8 cellular contexts compared by ENCODE assay signal in genomic region chr10:110918633-110919348, GRCh38. TPM values are rescaled to one million over a fixed set of nuclear protein-coding genes. Genes with fewer than 3 reads are reported as not detected.
DNase-seq lines count a peak whose midpoint lies in the region; ATAC-seq and TF ChIP-seq lines count a peak whose summit lies in the region.

BBIP1 (minus strand) TSS chr10:110919180; CDS start chr10:110918157, 1,023 bp downstream.

- intact Hi-C loops in colonic mucosa (cut with DNase I): no loop called here

- CTCF ChIA-PET in AG04450 (lab: Charles Lee): interaction anchor here (0.6 to 2.2 kb wide), 11 partner anchors 9 to 1034 kb away, joined by 3 to 13 read pairs (median 4); no protein-coding TSS in a partner anchor

- H3K4me3 ChIP-seq in AG04450 (ENCODE audit: low read depth, low read length) (peak within 1 kb of the TSS; percentile 81), colonic mucosa (peak within 1 kb of the TSS; percentile 61)

- no peaks in the 10 kb centered on the region for H3K27me3 ChIP-seq in AG04450 (ENCODE audit: control insufficient read depth, insufficient read depth, low read length)
- no peaks in the 10 kb centered on the region for H3K27me3 ChIP-seq in colonic mucosa
- no peaks in the 10 kb centered on the region for H3K27me3 ChIP-seq in layer of hippocampus (ENCODE audit: control insufficient read depth, insufficient read depth, low read length)

- H3K4me1 ChIP-seq in colonic mucosa: no peaks in the 10 kb centered on the region

- TF ChIP-seq CTCF in AG04450 (IDR thresholded peaks at IDR 0.05; ENCODE audit: low read depth, low read length): no peak
- no peak for TF ChIP-seq CTCF in colonic mucosa (IDR thresholded peaks at IDR 0.05)

- H3K36me3 ChIP-seq in colonic mucosa: no peaks in the 10 kb centered on the region

- peak; percentile 92 for TF ChIP-seq POLR2A in GM18505 (IDR thresholded peaks at IDR 0.05; ENCODE audit: borderline replicate concordance, extremely low read depth, insufficient read depth, insufficient read length)

- ATAC-seq in GM18505 (IDR thresholded peaks at IDR 0.05; ENCODE audit: unreplicated experiment) (peak; percentile 81), HG02884 (IDR thresholded peaks at IDR 0.05; ENCODE audit: unreplicated experiment) (peak; percentile 72)

- H3K27ac ChIP-seq in AG04450 (ENCODE audit: low read depth, low read length) (peak within 1 kb of the TSS; percentile 98), colonic mucosa (peak within 1 kb of the TSS; percentile 92), layer of hippocampus (ENCODE audit: low read depth, low read length) (peak within 1 kb of the TSS; percentile 98)

- H3K9ac ChIP-seq in colonic mucosa (ENCODE audit: low read depth in 2 of 2, low read length in 2 of 2): peak within 1 kb of the TSS; percentile 85 to 98

- DNase-seq in AG04450 (ENCODE audit: low read depth, low spot score) (peak; percentile 99), NCI-H1694 (lab: John Stamatoyannopoulos, UW) (peak; percentile 99), T1000 (lab: John Stamatoyannopoulos, UW) (peak; percentile 97), colonic mucosa (no peak)
- peak; percentile 84 for DNase-seq in stimulated activated CD8-positive, alpha-beta memory T cell treated with anti-CD3 and anti-CD28 coated beads, Interleukin-4, amount 100 ng/mL, for 24 hours (ENCODE audit: low read depth)

- POLR2A ChIA-PET in AG04450 (lab: Yijun Ruan, JAX): interaction anchor here (0.6 to 2.0 kb wide), 14 partner anchors 8 to 1572 kb away, joined by 3 to 16 read pairs (median 4); partner anchors contain the start of gene PDCD4

- no peaks in the 10 kb centered on the region for H3K9me3 ChIP-seq in AG04450 (ENCODE audit: control insufficient read depth, insufficient read depth, low read length)
- H3K9me3 ChIP-seq in colonic mucosa: no peaks in the 10 kb centered on the region

RNA-seq across cellular contexts. Expression of gene BBIP1, which starts in this region (rescaled TPM):
- polyA plus RNA-seq in AG04450 (2011; rRNA removed): 29.9 and 41.5 TPM in 2 replicates
- 5.9 and 16.3 TPM in 2 replicates for polyA minus RNA-seq in AG04450 (2011; rRNA and poly(A)+ RNA removed)
- total RNA-seq in colonic mucosa: 10 to 100 TPM; 17.7 to 19.1 TPM
